20 cellular contexts compared by ENCODE assay signal in the genomic region with DNA sequence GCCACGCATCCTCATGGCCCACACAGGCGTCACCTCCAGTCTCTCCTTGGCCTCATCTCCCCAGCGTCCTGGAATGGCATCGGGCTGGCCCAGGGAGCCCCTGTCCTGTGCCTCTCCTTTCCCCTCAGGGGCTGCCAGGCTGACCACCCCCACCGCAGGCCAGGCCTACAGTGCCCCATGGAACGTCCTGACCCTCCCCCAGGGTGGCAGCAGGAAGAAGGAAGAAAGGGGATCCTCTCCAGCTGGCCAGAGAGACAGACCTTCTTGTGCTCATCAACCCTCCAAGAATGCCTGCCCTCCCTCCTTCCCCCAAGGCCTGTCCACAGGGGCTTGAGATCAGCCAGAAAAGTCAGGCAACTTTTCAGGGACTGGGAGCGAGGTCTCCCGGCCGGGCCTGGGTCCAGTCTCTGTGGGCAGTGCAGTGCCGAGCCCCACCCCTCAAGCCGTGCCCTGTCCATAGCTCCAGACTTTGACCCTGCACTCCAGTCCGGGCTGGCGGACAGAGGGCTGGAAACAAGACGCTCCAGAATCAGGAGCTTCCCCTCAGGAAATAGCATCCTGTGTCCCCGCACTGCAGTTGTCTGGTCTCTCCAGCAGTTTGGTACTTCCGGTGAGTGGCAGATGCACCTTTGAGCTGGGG. TPM values are rescaled to one million over a fixed set of nuclear protein-coding genes. Genes with fewer than 3 reads are reported as not detected.
DNase-seq lines count a peak whose midpoint lies in the region; ATAC-seq and TF ChIP-seq lines count a peak whose summit lies in the region.
"Had no signal": no experiment of that assay in that cellular context is flagged by ENCODE, and none has a peak within 500 bp of the region (broad histone marks: within the 10 kb centered on the region; RNA-seq: fewer than 3 reads in every experiment).

A gene (plus strand): TSS at position 478 of the 640 bp plus-strand sequence. CDS start 4,915 bp downstream, outside the sequence.

- 72 to 78% methylated on average over 15 to 16 of the region's 16 CpGs for WGBS in aorta, 2 donors

- no peaks in the 10 kb centered on the region for H3K27me3 Mint-ChIP-seq in neural progenitor cell (ENCODE audit: insufficient read depth, low read depth)

- H3K27me3 ChIP-seq in neural progenitor cell (no peaks in the 10 kb centered on the region), aorta (ENCODE audit: control insufficient read depth in 1 of 2, insufficient read depth in 2 of 2, low read length in 1 of 2) (no peaks in the 10 kb centered on the region), BE2C (no peaks in the 10 kb centered on the region)
- H3K27me3 ChIP-seq: BLaER1 treated with 17β-estradiol and CSF1 and Interleukin-3, amounts not matched to agents 10 nM and 100 nM had no signal

- DNase-seq in NCI-H82 (lab: John Stamatoyannopoulos, UW) (peak; percentile 41), NCI-H82 treated with DMSO at 0.1 percent for 48 hours (lab: John Stamatoyannopoulos, UW; ENCODE audit: unreplicated experiment) (no peak), globus pallidus (ENCODE audit: low spot score) (peak; percentile 58), neural progenitor cell (ENCODE audit: low spot score) (no peak), aorta (no peak), BE2C (no peak), GM03348 (ENCODE audit: low spot score) (no peak)
- DNase-seq: COR-L47, DMS153, EL, H7, MM.1S, NCI-H1105 treated with DMSO at 0.1 percent for 48 hours, NCI-H187, NCI-H446, SIG-M5 had no signal

- H3F3A ChIP-seq in neural progenitor cell (ENCODE audit: low read depth): no peaks in the 10 kb centered on the region

- ATAC-seq in aorta (ENCODE audit: low FRiP score) (peak; percentile 50), HG03108 (IDR thresholded peaks at IDR 0.05; ENCODE audit: unreplicated experiment) (no peak)

- no peak within 1 kb of the TSS for H3K4me3 ChIP-seq in neural progenitor cell
- H3K4me3 ChIP-seq in aorta (ENCODE audit: low read length in 2 of 2): no peak within 1 kb of the TSS
- H3K4me3 ChIP-seq in BE2C (ENCODE audit: low read depth, low read length): no peak within 1 kb of the TSS
- H3K4me3 ChIP-seq: BLaER1 treated with 17β-estradiol and CSF1 and Interleukin-3, amounts not matched to agents 10 nM and 100 nM had no signal

- no peak within 1 kb of the TSS for H3K27ac Mint-ChIP-seq in neural progenitor cell

- no peak for TF ChIP-seq CTCF in neural progenitor cell (IDR thresholded peaks at IDR 0.05)
- no peak for TF ChIP-seq CTCF in BE2C (IDR thresholded peaks at IDR 0.05; ENCODE audit: low read depth, low read length)

- peaks cover 7% of the 10 kb centered on the region for H3K4me1 ChIP-seq in neural progenitor cell
- H3K4me1 ChIP-seq in aorta (ENCODE audit: control insufficient read depth in 1 of 2, insufficient read depth in 2 of 2, low read length in 2 of 2): no peaks in the 10 kb centered on the region
- no peaks in the 10 kb centered on the region for H3K4me1 ChIP-seq in BE2C

- H3K36me3 ChIP-seq in neural progenitor cell: no peaks in the 10 kb centered on the region
- no peaks in the 10 kb centered on the region for H3K36me3 ChIP-seq in aorta (ENCODE audit: control insufficient read depth in 1 of 2, insufficient read depth in 2 of 2, low read length in 1 of 2)
- H3K36me3 ChIP-seq in BE2C: no peaks in the 10 kb centered on the region
- H3K36me3 ChIP-seq: BLaER1 treated with 17β-estradiol and CSF1 and Interleukin-3, amounts not matched to agents 10 nM and 100 nM had no signal

- no peak within 1 kb of the TSS for H3K27ac ChIP-seq in neural progenitor cell
- H3K27ac ChIP-seq in aorta (ENCODE audit: low read depth in 1 of 2, low read length in 2 of 2): no peak within 1 kb of the TSS
- H3K27ac ChIP-seq: 22Rv1; BLaER1 treated with 17β-estradiol and CSF1 and Interleukin-3, amounts not matched to agents 10 nM and 100 nM; KMS-11 had no signal

- intact Hi-C loops in aorta (cut with DNase I): loop anchor here in 1 of 2 donors (10.0 kb wide), 1 partner anchor 55 kb away; no protein-coding TSS in a partner anchor

- no peaks in the 10 kb centered on the region for H3K36me3 Mint-ChIP-seq in neural progenitor cell

- no peaks in the 10 kb centered on the region for H3K9me3 Mint-ChIP-seq in neural progenitor cell

- H2AFZ ChIP-seq in neural progenitor cell (replicated peaks): peak within 1 kb of the TSS; percentile 28

- H3K79me2 ChIP-seq in neural progenitor cell (ENCODE audit: low read depth): no peaks in the 10 kb centered on the region

- peaks cover 15% of the 10 kb centered on the region for H3K4me1 Mint-ChIP-seq in neural progenitor cell

- no peak within 1 kb of the TSS for H3K4me2 ChIP-seq in neural progenitor cell
- H3K4me2 ChIP-seq: BLaER1 treated with 17β-estradiol and CSF1 and Interleukin-3, amounts not matched to agents 10 nM and 100 nM; KMS-11 had no signal

- no peaks in the 10 kb centered on the region for H3K9me3 ChIP-seq in neural progenitor cell (ENCODE audit: low read depth)
- no peaks in the 10 kb centered on the region for H3K9me3 ChIP-seq in aorta (ENCODE audit: control insufficient read depth, low read length)
- H3K9me3 ChIP-seq in BE2C: no peaks in the 10 kb centered on the region

- no peaks in the 10 kb centered on the region for H4K20me1 ChIP-seq in neural progenitor cell (ENCODE audit: low read depth)
- H4K20me1 ChIP-seq: BLaER1 treated with 17β-estradiol and CSF1 and Interleukin-3, amounts not matched to agents 10 nM and 100 nM had no signal

- H3K9ac ChIP-seq in neural progenitor cell: no peak within 1 kb of the TSS
- H3K9ac ChIP-seq: BLaER1 treated with 17β-estradiol and CSF1 and Interleukin-3, amounts not matched to agents 10 nM and 100 nM; KMS-11 had no signal

- H3K4me3 Mint-ChIP-seq in neural progenitor cell: no peak within 1 kb of the TSS

RNA-seq across cellular contexts. Expression of the gene that starts here (rescaled TPM):
- total RNA-seq in neural progenitor cell (ENCODE audit: low replicate concordance) (not detected in 2 replicates), aorta (not detected)
- not detected for polyA plus RNA-seq in aorta
- polyA plus RNA-seq in BE2C (2012; ENCODE audit: insufficient read depth, insufficient read length, low read depth): not detected
- total RNA-seq: H7 had no signal

Comparison
In these comparisons a context has a peak if more than half of its experiments do, and no peak if none do; other contexts are left out.
1. DNase-seq: peak in NCI-H82 (single experiment) and globus pallidus (single experiment); none in NCI-H82 treated with DMSO at 0.1 percent for 48 hours (single experiment), neural progenitor cell (single experiment), aorta (0 of 2), BE2C (single experiment) and GM03348 (single experiment).
2. Peak in ATAC-seq in aorta; RNA of the gene not detected or under 1 TPM.